In genomic region chr3:43620953-43621405, GRCh38 we compare ENCODE assay signal across 8 cellular contexts. TPM values are rescaled to one million over a fixed set of nuclear protein-coding genes. Genes with fewer than 3 reads are reported as not detected.
DNase-seq lines count a peak whose midpoint lies in the region; ATAC-seq and TF ChIP-seq lines count a peak whose summit lies in the region.

No MANE protein-coding gene starts in this region.

- ATAC-seq in HG02884 (IDR thresholded peaks at IDR 0.05; ENCODE audit: unreplicated experiment) (no peak), GM21528 (IDR thresholded peaks at IDR 0.05; ENCODE audit: low FRiP score, unreplicated experiment) (no peak)

- no peaks in the 10 kb centered on the region for H4K20me1 ChIP-seq in MM.1S (ENCODE audit: insufficient read depth, low read length)

- peak overlapping the region; percentile 98 for H2AFZ ChIP-seq in MM.1S (ENCODE audit: low read length)

- H3K4me1 Mint-ChIP-seq in CD14-positive monocyte = peaks cover 35% of the 10 kb centered on the region
- H3K4me1 Mint-ChIP-seq in dendritic cell treated with granulocyte-macrophage colony-stimulating factor and Interleukin-4, amounts not matched to agents 40 ng/mL and 50 ng/mL, for 4 days (ENCODE audit: low read depth) = peaks cover 33% of the 10 kb centered on the region

- H3K36me3 Mint-ChIP-seq in CD14-positive monocyte = peaks cover 5 to 11% of the 10 kb centered on the region in 2 donors
- peaks cover 7% of the 10 kb centered on the region for H3K36me3 Mint-ChIP-seq in dendritic cell treated with granulocyte-macrophage colony-stimulating factor and Interleukin-4, amounts not matched to agents 40 ng/mL and 50 ng/mL, for 4 days (ENCODE audit: low read depth)

- peaks cover 0 to 4% (median 2%) of the 10 kb centered on the region in 3 donors for H3K27me3 Mint-ChIP-seq in CD14-positive monocyte (ENCODE audit: low read depth in 3 of 3)
- peaks cover 5% of the 10 kb centered on the region for H3K27me3 Mint-ChIP-seq in dendritic cell treated with granulocyte-macrophage colony-stimulating factor and Interleukin-4, amounts not matched to agents 40 ng/mL and 50 ng/mL, for 4 days

- H3K9ac ChIP-seq in MM.1S (ENCODE audit: low read length) = peak overlapping the region; percentile 68; the same call in 1 of the 2 replicates

- no peak overlapping the region for H3K27ac ChIP-seq in MM.1S (ENCODE audit: low read length)
- H3K27ac ChIP-seq in muscle layer of duodenum (ENCODE audit: low read length) = peak overlapping the region; percentile 25

- no peaks in the 10 kb centered on the region for H3K4me1 ChIP-seq in MM.1S (ENCODE audit: low read length)
- peaks cover 0 to 11% of the 10 kb centered on the region in 2 donors for H3K4me1 ChIP-seq in muscle layer of duodenum (ENCODE audit: control insufficient read depth in 1 of 2, insufficient read depth in 2 of 2, low read length in 2 of 2)

- peak overlapping the region; percentile 90 for H3K4me2 ChIP-seq in MM.1S (ENCODE audit: low read depth, low read length)

- POLR2A ChIA-PET in GM10248 (lab: Yijun Ruan, JAX) = no interaction called here

- H3K4me3 Mint-ChIP-seq in CD14-positive monocyte = peak overlapping the region; percentile 92 to 97
- H3K4me3 Mint-ChIP-seq in dendritic cell treated with granulocyte-macrophage colony-stimulating factor and Interleukin-4, amounts not matched to agents 40 ng/mL and 50 ng/mL, for 4 days = peak overlapping the region; percentile 97

- CTCF ChIA-PET in GM10248 (lab: Yijun Ruan, JAX) = interaction anchor here (0.7 kb wide), 1 partner anchor 17 kb away, joined by 3 read pairs; no protein-coding TSS in a partner anchor

- TF ChIP-seq CTCF in CD14-positive monocyte (IDR thresholded peaks at IDR 0.05) (no peak), MM.1S (IDR thresholded peaks at IDR 0.05; ENCODE audit: low read length) (no peak), GM10248 (IDR thresholded peaks at IDR 0.05; ENCODE audit: control extremely low read depth, extremely low read depth, low read depth, missing control alignments) (no peak)

- H3K36me3 ChIP-seq in MM.1S (replicated peaks; ENCODE audit: insufficient read depth, low read length) (no peaks in the 10 kb centered on the region), muscle layer of duodenum (ENCODE audit: control insufficient read depth in 1 of 2, insufficient read depth in 2 of 2, low read length in 2 of 2) (no peaks in the 10 kb centered on the region)

- H3K27ac Mint-ChIP-seq in CD14-positive monocyte = peak overlapping the region in 5 of 7 donors; percentile 68 to 92 (median 84)
- peak overlapping the region; percentile 86 for H3K27ac Mint-ChIP-seq in dendritic cell treated with granulocyte-macrophage colony-stimulating factor and Interleukin-4, amounts not matched to agents 40 ng/mL and 50 ng/mL, for 4 days

- H3F3A ChIP-seq in MM.1S (ENCODE audit: insufficient read depth, low read length) = peaks cover 4% of the 10 kb centered on the region; the same call in 1 of the 2 replicates

- no peak for DNase-seq in CD14-positive monocyte (ENCODE audit: low spot score)
- DNase-seq in MM.1S = no peak
- no peak for DNase-seq in DMS79 (lab: John Stamatoyannopoulos, UW)
- no peak for DNase-seq in GM10248 (ENCODE audit: extremely low spot score)

- peaks cover 0 to 3% (median 0%) of the 10 kb centered on the region in 7 donors for H3K9me3 Mint-ChIP-seq in CD14-positive monocyte
- no peaks in the 10 kb centered on the region for H3K9me3 Mint-ChIP-seq in dendritic cell treated with granulocyte-macrophage colony-stimulating factor and Interleukin-4, amounts not matched to agents 40 ng/mL and 50 ng/mL, for 4 days

- no peaks in the 10 kb centered on the region for H3K27me3 ChIP-seq in MM.1S (replicated peaks; ENCODE audit: insufficient read depth, low read length)
- no peaks in the 10 kb centered on the region for H3K27me3 ChIP-seq in muscle layer of duodenum (ENCODE audit: low read depth, low read length)

- H3K4me3 ChIP-seq in MM.1S (ENCODE audit: low read length) (peak overlapping the region; percentile 96), muscle layer of duodenum (ENCODE audit: low read depth in 1 of 2, low read length in 2 of 2) (peak overlapping the region; percentile 82 to 85)

- no peaks in the 10 kb centered on the region for H3K79me2 ChIP-seq in MM.1S (ENCODE audit: low read length)

- intact Hi-C loops in CD14-positive monocyte (cut with micrococcal nuclease) = loop anchor here in 1 of 2 donors (5.0 to 10.0 kb wide), 3 partner anchors 66 to 1016 kb away; partner anchors contain the start of gene NKTR
- intact Hi-C loops in dendritic cell treated with granulocyte-macrophage colony-stimulating factor and Interleukin-4, amounts not matched to agents 40 ng/mL and 50 ng/mL, for 4 days (cut with micrococcal nuclease) = loop anchor here (5.0 kb wide), 1 partner anchor 716 kb away; the partner anchor contains the start of gene TCAIM

- no peaks in the 10 kb centered on the region for H3K9me2 ChIP-seq in MM.1S (replicated peaks; ENCODE audit: insufficient read depth, low read length)

- no peaks in the 10 kb centered on the region for H3K9me3 ChIP-seq in MM.1S (replicated peaks; ENCODE audit: insufficient read depth, low read length)
- H3K9me3 ChIP-seq in muscle layer of duodenum (ENCODE audit: control insufficient read depth in 1 of 2, low read length in 2 of 2) = no peaks in the 10 kb centered on the region

RNA-seq across cellular contexts. Expression of gene ANO10, which starts 0.8 kb away (rescaled TPM):
- 10 to 100 TPM; 21.6 to 24.8 TPM for polyA plus RNA-seq in CD14-positive monocyte
